In the genomic region with DNA sequence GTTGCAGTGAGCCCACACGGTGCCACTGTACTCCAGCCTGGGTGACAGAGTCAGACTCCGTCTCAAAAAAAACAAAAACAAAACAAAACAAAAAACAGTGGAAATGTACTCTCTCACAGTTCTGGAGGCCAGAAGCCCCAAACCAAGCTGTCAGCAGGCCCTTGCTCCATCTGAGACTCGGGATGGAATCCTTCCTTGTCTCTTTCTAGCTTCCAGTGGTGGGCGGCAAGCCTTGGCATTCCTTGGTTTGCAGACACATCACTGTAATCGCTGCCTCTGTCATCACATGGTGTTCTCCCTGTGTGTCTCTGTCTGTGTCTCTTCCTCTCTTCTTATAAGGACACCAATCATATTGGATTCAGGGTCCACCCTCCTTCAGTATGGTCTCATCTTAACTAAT, we compare ENCODE assay signal across 24 cellular contexts. TPM values are rescaled to one million over a fixed set of nuclear protein-coding genes. Genes with fewer than 3 reads are reported as not detected.
DNase-seq lines count a peak whose midpoint lies in the region; ATAC-seq and TF ChIP-seq lines count a peak whose summit lies in the region.
"Had no signal": no experiment of that assay in that cellular context is flagged by ENCODE, and none has a peak within 500 bp of the region (broad histone marks: within the 10 kb centered on the region; RNA-seq: fewer than 3 reads in every experiment).

No MANE protein-coding gene starts in this region.

- TF ChIP-seq POLR2A in gastroesophageal sphincter (IDR thresholded peaks at IDR 0.05) (no peak), sigmoid colon (IDR thresholded peaks at IDR 0.05) (no peak)

- WGBS in gastroesophageal sphincter (ENCODE audit: low coverage in 1 of 2), 2 donors, result 82 to 84% methylated on average over 5 of the region's 5 CpGs
- WGBS in sigmoid colon, 2 donors, result 88% methylated on average over 5 of the region's 5 CpGs

- no peak for TF ChIP-seq EP300 in gastroesophageal sphincter (IDR thresholded peaks at IDR 0.05)
- TF ChIP-seq EP300 in sigmoid colon (IDR thresholded peaks at IDR 0.05), result no peak

- H3K27ac ChIP-seq in 22Rv1, result peak overlapping the region; percentile 3; the same call in 1 of the 2 replicates
- peak overlapping the region; percentile 6; the same call in 1 of the 2 replicates for H3K27ac ChIP-seq in WERI-Rb-1
- peak overlapping the region in 3 of 4 donors; percentile 2 to 99 (median 99) for H3K27ac ChIP-seq in gastroesophageal sphincter
- H3K27ac ChIP-seq in sigmoid colon, result peak overlapping the region in 2 of 4 donors; percentile 11 to 97
- H3K27ac ChIP-seq: neutrophil had no signal

- H3K9me3 ChIP-seq in WERI-Rb-1 (ENCODE audit: severe bottlenecking), result no peaks in the 10 kb centered on the region
- H3K9me3 ChIP-seq in gastroesophageal sphincter, result no peaks in the 10 kb centered on the region
- H3K9me3 ChIP-seq in sigmoid colon, result no peaks in the 10 kb centered on the region
- H3K9me3 ChIP-seq: neutrophil, stomach had no signal

- ATAC-seq in gastroesophageal sphincter (no peak), HG03095 (IDR thresholded peaks at IDR 0.05; ENCODE audit: unreplicated experiment) (no peak)
- ATAC-seq: activated T-helper 17 cell treated with anti-CD3 and anti-CD28 coated beads, Interleukin-2, amount 50 U/mL, for 72 hours; left ventricle myocardium superior had no signal

- intact Hi-C loops in sigmoid colon (cut with DNase I), result no loop called here

- DNase-seq in WERI-Rb-1, result no peak
- DNase-seq in sigmoid colon, result peak; percentile 65
- no peak for DNase-seq in stimulated activated CD4-positive, alpha-beta T cell treated with anti-CD3 and anti-CD28 coated beads, Interleukin-2, amount 100 ng/mL, for 24 hours
- no peak for DNase-seq in SIG-M5 (lab: John Stamatoyannopoulos, UW)
- no peak for DNase-seq in stimulated activated naive CD4-positive, alpha-beta T cell (lab: John Stamatoyannopoulos, UW)
- DNase-seq: activated CD4-positive, alpha-beta T cell treated with anti-CD3 and anti-CD28 coated beads, Interleukin-2, amount 10 ng/mL, durations not matched to agents 7 days and 5 days; EL; IMR-90; left ventricle myocardium superior; midbrain; NCI-H1436; NCI-H2171; NCI-H526; stimulated activated CD4-positive, alpha-beta T cell treated with anti-CD3 and anti-CD28 coated beads, Interleukin-12 subunit alpha, Interleukin-12 subunit beta, amount 100 ng/mL, for 4 hours; stomach had no signal

- peaks cover 0 to 96% (median 49%) of the 10 kb centered on the region in 3 donors for H3K4me1 ChIP-seq in gastroesophageal sphincter
- peaks cover 0 to 66% (median 55%) of the 10 kb centered on the region in 4 donors for H3K4me1 ChIP-seq in sigmoid colon

- H3K4me3 ChIP-seq in WERI-Rb-1 (ENCODE audit: low read depth, low read length) (no peak overlapping the region), gastroesophageal sphincter (no peak overlapping the region), sigmoid colon (no peak overlapping the region)
- H3K4me3 ChIP-seq: stomach had no signal

- TF ChIP-seq CTCF in 22Rv1 (IDR thresholded peaks at IDR 0.05) (no peak), WERI-Rb-1 (IDR thresholded peaks at IDR 0.05; ENCODE audit: low read depth, low read length) (no peak), gastroesophageal sphincter (IDR thresholded peaks at IDR 0.05) (no peak), sigmoid colon (IDR thresholded peaks at IDR 0.05) (no peak)

- no peaks in the 10 kb centered on the region for H3K27me3 ChIP-seq in WERI-Rb-1 (ENCODE audit: insufficient read depth, low read depth, severe bottlenecking)
- no peaks in the 10 kb centered on the region for H3K27me3 ChIP-seq in gastroesophageal sphincter
- H3K27me3 ChIP-seq in sigmoid colon, result no peaks in the 10 kb centered on the region
- H3K27me3 ChIP-seq: stomach had no signal

- H3K36me3 ChIP-seq in WERI-Rb-1 (no peaks in the 10 kb centered on the region), gastroesophageal sphincter (peaks cover 0 to 80% of the 10 kb centered on the region in 2 donors), sigmoid colon (peaks cover 0 to 70% (median 10%) of the 10 kb centered on the region in 4 donors)
- H3K36me3 ChIP-seq: neutrophil had no signal

RNA-seq across cellular contexts. Expression of a gene that starts 6.4 kb away (rescaled TPM):
- total RNA-seq in gastroesophageal sphincter (100 to 1,000 TPM; 108 to 323 (median 182) TPM), sigmoid colon (100 to 1,000 TPM; 109 to 117 (median 113) TPM)
- 10 to 100 TPM; 12.5 to 60.1 (median 47.4) TPM for polyA plus RNA-seq in sigmoid colon

RNA-seq across cellular contexts. Expression of a gene that starts 22.9 kb away (rescaled TPM):
- total RNA-seq in gastroesophageal sphincter (100 to 1,000 TPM in 2 of 4 donors, 10 to 100 TPM in 2; 79.1 to 137 (median 110) TPM), sigmoid colon (10 to 100 TPM; 31.9 to 41.4 (median 35.7) TPM)
- 10 to 100 TPM; 20.1 to 33.4 (median 27.0) TPM for polyA plus RNA-seq in sigmoid colon

RNA-seq across cellular contexts. Expression of a gene that starts 41.2 kb away (rescaled TPM):
- 1,000 to 10,000 TPM in 2 of 4 donors, 100 to 1,000 TPM in 2; 632 to 1,838 (median 914) TPM for total RNA-seq in gastroesophageal sphincter
- 100 to 1,000 TPM; 127 to 444 (median 384) TPM for total RNA-seq in sigmoid colon
- polyA plus RNA-seq in sigmoid colon, result 100 to 1,000 TPM in 1 of 3 donors, 10 to 100 TPM in 1, 1 to 10 TPM in 1; 3.0 to 133 (median 35.9) TPM
- polyA plus RNA-seq: CD14-positive monocyte had no signal

RNA-seq across cellular contexts. Expression of a gene that starts 47.0 kb away (rescaled TPM):
- total RNA-seq in gastroesophageal sphincter (under 1 TPM in 1 of 4 donors, not detected in 3; 0.31 TPM), sigmoid colon (under 1 TPM in 2 of 4 donors, not detected in 2; 0.41 to 0.55 TPM)
- under 1 TPM in 1 of 3 donors, not detected in 2; 0.09 TPM for polyA plus RNA-seq in sigmoid colon
- total RNA-seq: dermis microvascular lymphatic vessel endothelial cell, H1 had no signal
- polyA plus RNA-seq: AG04450, CD14-positive monocyte had no signal

RNA-seq across cellular contexts. Expression of a gene that starts 50.0 kb away (rescaled TPM):
- total RNA-seq in gastroesophageal sphincter (100 to 1,000 TPM; 521 to 701 (median 591) TPM), sigmoid colon (100 to 1,000 TPM; 475 to 575 (median 524) TPM)
- 100 to 1,000 TPM; 136 to 233 (median 218) TPM for polyA plus RNA-seq in sigmoid colon
